ENCODE assay signal across 13 cellular contexts in the genomic region with DNA sequence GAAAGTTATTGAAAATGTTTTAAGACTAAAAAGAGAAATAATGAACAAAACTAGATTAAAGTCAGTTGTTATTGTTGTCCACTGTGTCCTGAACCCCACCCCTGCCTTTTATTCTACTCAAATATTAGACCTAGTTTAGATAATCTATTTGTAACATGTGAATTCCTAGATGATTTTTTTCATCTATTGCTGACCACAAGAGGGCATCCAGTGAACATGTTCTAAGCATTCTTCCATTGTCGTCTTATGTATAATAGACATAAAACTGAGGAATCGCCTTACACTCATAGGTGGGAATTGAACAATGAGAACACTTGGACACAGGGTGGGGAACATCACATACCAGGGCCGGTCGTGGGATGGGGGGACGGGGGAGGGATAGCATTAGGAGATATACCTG. TPM values are rescaled to one million over a fixed set of nuclear protein-coding genes. Genes with fewer than 3 reads are reported as not detected.
DNase-seq lines count a peak whose midpoint lies in the region; ATAC-seq, FAIRE-seq and TF ChIP-seq lines count a peak whose summit lies in the region.
"Had no signal": no experiment of that assay in that cellular context is flagged by ENCODE, and none has a peak within 500 bp of the region (broad histone marks: within the 10 kb centered on the region; RNA-seq: fewer than 3 reads in every experiment).

No MANE protein-coding gene starts in this region.

- no peak overlapping the region for H4K8ac ChIP-seq in mesendoderm (ENCODE audit: low read depth, low read length)

- TF ChIP-seq POLR2A in endothelial cell of umbilical vein (IDR thresholded peaks at IDR 0.05; ENCODE audit: low read depth, low read length) = no peak

- no peak overlapping the region for H3K23ac ChIP-seq in mesendoderm (ENCODE audit: low read length)

- H3K4ac ChIP-seq in mesendoderm (ENCODE audit: low read depth, low read length) = no peak overlapping the region

- peak; percentile 50 for FAIRE-seq in endothelial cell of umbilical vein (lab: Jason Lieb, UNC)
- FAIRE-seq: endometrium had no signal

- H2AFZ ChIP-seq in endothelial cell of umbilical vein (ENCODE audit: low read depth, low read length) = no peak overlapping the region

- H3K79me2 ChIP-seq in endothelial cell of umbilical vein (ENCODE audit: control insufficient read depth, insufficient read depth, low read length) (no peaks in the 10 kb centered on the region), mesendoderm (ENCODE audit: control insufficient read depth, insufficient read depth, low read length) (no peaks in the 10 kb centered on the region)

- POLR2A ChIA-PET in endothelial cell of umbilical vein (lab: Charles Lee) = no interaction called here

- no peaks in the 10 kb centered on the region for H3K9me3 ChIP-seq in endothelial cell of umbilical vein (replicated peaks; ENCODE audit: control insufficient read depth, insufficient read depth, low read length)
- H3K9me3 ChIP-seq: ovary, suprapubic skin had no signal

- no peaks in the 10 kb centered on the region for H3K27me3 ChIP-seq in endothelial cell of umbilical vein (ENCODE audit: control insufficient read depth in 2 of 2, insufficient read depth in 2 of 2, low read length in 2 of 2)
- H3K27me3 ChIP-seq in mesendoderm (ENCODE audit: insufficient read depth, low read length, poor library complexity) = no peaks in the 10 kb centered on the region
- H3K27me3 ChIP-seq: ovary, suprapubic skin had no signal

- H4K20me1 ChIP-seq in endothelial cell of umbilical vein (replicated peaks; ENCODE audit: control insufficient read depth, extremely low read depth, insufficient read depth, low read length) = no peaks in the 10 kb centered on the region

- no peak overlapping the region for H2AK5ac ChIP-seq in mesendoderm (ENCODE audit: low read length)

- H4K5ac ChIP-seq in mesendoderm (ENCODE audit: low read length) = no peak overlapping the region

- dilution Hi-C loops in endothelial cell of umbilical vein (cut with MboI; ENCODE audit: extremely low pct_ligation_motif_present, low sequenced_read_pairs) = no loop called here

- no peaks in the 10 kb centered on the region for H3K79me1 ChIP-seq in mesendoderm (ENCODE audit: low read length)

- no peak overlapping the region for H2BK120ac ChIP-seq in mesendoderm (ENCODE audit: low read depth, low read length)

- H3K36me3 ChIP-seq in endothelial cell of umbilical vein (ENCODE audit: control insufficient read depth in 2 of 2, extremely low read depth in 1 of 2, insufficient read depth in 2 of 2, low read length in 2 of 2) (no peaks in the 10 kb centered on the region), mesendoderm (ENCODE audit: control insufficient read depth, insufficient read depth, low read length) (no peaks in the 10 kb centered on the region)
- H3K36me3 ChIP-seq: ovary had no signal

- CTCF ChIA-PET in endothelial cell of umbilical vein (lab: Charles Lee) = no interaction called here

- no peak overlapping the region for H2BK5ac ChIP-seq in mesendoderm (ENCODE audit: low read length)

- no peak overlapping the region for H2BK15ac ChIP-seq in mesendoderm (replicated peaks; ENCODE audit: low read depth)

- no CpG with 5 or more reads among the region's 5 CpGs for WGBS in mesendoderm (ENCODE audit: extremely low coverage, insufficient coverage, low lambda C conversion rate)

- no TSS peak for BruUV-seq in endothelial cell of umbilical vein (replicated peaks; lab: Mats Ljungman, UMichigan)

- ATAC-seq in GM18870 (IDR thresholded peaks at IDR 0.05; ENCODE audit: unreplicated experiment) = no peak

- H3K9ac ChIP-seq in endothelial cell of umbilical vein (replicated peaks; ENCODE audit: extremely low read depth, insufficient read depth, low read length) (no peak overlapping the region), mesendoderm (ENCODE audit: low read length) (no peak overlapping the region)

- TF ChIP-seq CTCF in endothelial cell of umbilical vein (IDR thresholded peaks at IDR 0.05; ENCODE audit: extremely low read depth in 1 of 2, insufficient read depth in 1 of 2, low read depth in 1 of 2, low read length in 2 of 2) = peak in 1 of 2 donors; percentile 19

- intact Hi-C loops in endothelial cell of umbilical vein (cut with micrococcal nuclease) = loop anchor here (2.0 to 10.0 kb wide), 4 partner anchors 59 to 485 kb away; no protein-coding TSS in a partner anchor

- H3K56ac ChIP-seq in mesendoderm (ENCODE audit: low read length) = no peak overlapping the region

- no peaks in the 10 kb centered on the region for H3K9me1 ChIP-seq in endothelial cell of umbilical vein (replicated peaks; ENCODE audit: control insufficient read depth, extremely low read depth, insufficient read depth, low read length)

- H3K4me2 ChIP-seq in endothelial cell of umbilical vein (ENCODE audit: insufficient read depth, low read length) (no peak overlapping the region), mesendoderm (ENCODE audit: low read length) (no peak overlapping the region)

- H3K27ac ChIP-seq in endothelial cell of umbilical vein (ENCODE audit: insufficient read depth, low read depth, low read length) (no peak overlapping the region), caudate nucleus (ENCODE audit: low read depth, low read length) (no peak overlapping the region), mesendoderm (ENCODE audit: low read depth, low read length) (no peak overlapping the region)
- H3K27ac ChIP-seq: ovary, suprapubic skin had no signal

- H3K4me3 ChIP-seq in endothelial cell of umbilical vein (replicated peaks in 1 of 3; ENCODE audit: insufficient read depth in 1 of 3, low read depth in 1 of 3, low read length in 3 of 3) (no peak overlapping the region), mesendoderm (ENCODE audit: low read length) (no peak overlapping the region)
- H3K4me3 ChIP-seq: ovary, suprapubic skin had no signal

- H3K4me1 ChIP-seq in endothelial cell of umbilical vein (ENCODE audit: control insufficient read depth, extremely low read depth, insufficient read depth, low read length) (no peaks in the 10 kb centered on the region), mesendoderm (ENCODE audit: control insufficient read depth, low read depth, low read length) (no peaks in the 10 kb centered on the region)
- H3K4me1 ChIP-seq: suprapubic skin had no signal

- peak; percentile 2 for DNase-seq in NCI-H1436 (lab: John Stamatoyannopoulos, UW)
- DNase-seq in NCI-H1436 treated with DMSO at 0.1 percent for 48 hours (lab: John Stamatoyannopoulos, UW) = no peak
- peak; percentile 20 for DNase-seq in NCI-H446 treated with DMSO at 0.1 percent for 48 hours (lab: John Stamatoyannopoulos, UW)
- peak; percentile 35 for DNase-seq in endothelial cell of umbilical vein (ENCODE audit: low read depth, low spot score)
- DNase-seq in renal cortical epithelial cell (ENCODE audit: low read depth) = peak; percentile 36
- no peak for DNase-seq in caudate nucleus (lab: John Stamatoyannopoulos, UW)
- no peak for DNase-seq in mesendoderm
- DNase-seq: activated CD4-positive, alpha-beta T cell treated with anti-CD3 and anti-CD28 coated beads for 4 hours; MV-4-11; ovary had no signal

- H3K18ac ChIP-seq in mesendoderm (ENCODE audit: low read length) = no peak overlapping the region

TF ChIP-seq in endothelial cell of umbilical vein, 7 proteins besides CTCF, POLR2A, EP300 and RAD21:
- TF ChIP-seq MYC (IDR thresholded peaks at IDR 0.05; ENCODE audit: low read depth, low read length) (no peak), FOS (IDR thresholded peaks at IDR 0.05; ENCODE audit: borderline replicate concordance, insufficient read depth, low read length) (no peak), EZH2 (IDR thresholded peaks at IDR 0.05; ENCODE audit: borderline replicate concordance, low read depth, low read length, severe bottlenecking) (no peak)
TF ChIP-seq in endothelial cell of umbilical vein: peak in this region for 0.

RNA-seq across cellular contexts. Expression of a gene that starts 36.4 kb away (rescaled TPM):
- total RNA-seq in endothelial cell of umbilical vein (43.3 and 51.0 TPM in 2 replicates), renal cortical epithelial cell (26.6 and 73.0 TPM in 2 replicates)
- 12.0 and 19.2 TPM in 2 replicates for polyA plus RNA-seq in endothelial cell of umbilical vein
- 29.5 and 34.8 TPM in 2 replicates for polyA plus RNA-seq in endothelial cell of umbilical vein (2011; cell fraction: cytosol; rRNA removed)
- 14.2 and 20.4 TPM in 2 replicates for polyA plus RNA-seq in endothelial cell of umbilical vein (2011; cell fraction: nucleus; rRNA removed)
- polyA plus RNA-seq in endothelial cell of umbilical vein (2012) = 55.9 and 73.0 TPM in 2 replicates
- polyA minus RNA-seq in endothelial cell of umbilical vein = 7.8 and 12.0 TPM in 2 replicates
- 31.9 TPM for polyA minus RNA-seq in endothelial cell of umbilical vein (2011; cell fraction: cytosol; rRNA and poly(A)+ RNA removed)
- 3.9 and 7.2 TPM in 2 replicates for polyA minus RNA-seq in endothelial cell of umbilical vein (2011; cell fraction: nucleus; rRNA and poly(A)+ RNA removed)
- polyA plus RNA-seq in mesendoderm (2013, experiment 1 of 2) = 46.7 TPM
- polyA plus RNA-seq in mesendoderm (2013, experiment 2 of 2) = 50.6 TPM

RNA-seq across cellular contexts. Expression of a gene that starts 50.5 kb away (rescaled TPM):
- 31.1 and 32.3 TPM in 2 replicates for total RNA-seq in endothelial cell of umbilical vein
- 3.1 and 4.9 TPM in 2 replicates for polyA plus RNA-seq in endothelial cell of umbilical vein
- polyA plus RNA-seq in endothelial cell of umbilical vein (2011; cell fraction: cytosol; rRNA removed) = 6.7 and 6.8 TPM in 2 replicates
- 8.7 and 12.8 TPM in 2 replicates for polyA plus RNA-seq in endothelial cell of umbilical vein (2011; cell fraction: nucleus; rRNA removed)
- 22.5 and 28.0 TPM in 2 replicates for polyA plus RNA-seq in endothelial cell of umbilical vein (2012)
- 13.3 and 14.1 TPM in 2 replicates for polyA minus RNA-seq in endothelial cell of umbilical vein
- polyA minus RNA-seq in endothelial cell of umbilical vein (2011; cell fraction: cytosol; rRNA and poly(A)+ RNA removed) = 12.8 TPM
- 8.5 and 13.0 TPM in 2 replicates for polyA minus RNA-seq in endothelial cell of umbilical vein (2011; cell fraction: nucleus; rRNA and poly(A)+ RNA removed)
- total RNA-seq in renal cortical epithelial cell = 41.0 and 47.0 TPM in 2 replicates
- polyA plus RNA-seq in mesendoderm (2013, experiment 1 of 2) = 33.4 TPM
- polyA plus RNA-seq in mesendoderm (2013, experiment 2 of 2) = 33.1 TPM

Comparison
In these comparisons a context has a peak if more than half of its experiments do, and no peak if none do; other contexts are left out.
1. DNase-seq: peak in NCI-H1436 (single experiment), NCI-H446 treated with DMSO at 0.1 percent for 48 hours (single experiment), endothelial cell of umbilical vein (single experiment) and renal cortical epithelial cell (single experiment); none in NCI-H1436 treated with DMSO at 0.1 percent for 48 hours (single experiment), caudate nucleus (0 of 61) and mesendoderm (single experiment).